Comparison of ENCODE assay signal across 1 cellular context in genomic region chr15:60529332-60529731, GRCh38.
TF ChIP-seq lines count a peak whose summit lies in the region.

No MANE protein-coding gene starts in this region.

TF ChIP-seq in GM12878, 131 proteins besides CTCF, POLR2A, EP300 and RAD21:
- no peak for TF ChIP-seq SP1 (IDR thresholded peaks at IDR 0.05; ENCODE audit: low read depth, low read length)
- no peak for TF ChIP-seq SMAD5 (IDR thresholded peaks at IDR 0.05; ENCODE audit: low read depth)
- no peak for TF ChIP-seq GATAD2B (conservative IDR thresholded peaks at IDR 0.05; ENCODE audit: low read depth)
- TF ChIP-seq BHLHE40 (IDR thresholded peaks at IDR 0.05; ENCODE audit: borderline replicate concordance in 1 of 2, low read depth in 2 of 2, low read length in 1 of 2): no peak
- TF ChIP-seq ZBTB4 (CRISPR knock-in tag; IDR thresholded peaks at IDR 0.05): no peak
- TF ChIP-seq, protein P1, sequence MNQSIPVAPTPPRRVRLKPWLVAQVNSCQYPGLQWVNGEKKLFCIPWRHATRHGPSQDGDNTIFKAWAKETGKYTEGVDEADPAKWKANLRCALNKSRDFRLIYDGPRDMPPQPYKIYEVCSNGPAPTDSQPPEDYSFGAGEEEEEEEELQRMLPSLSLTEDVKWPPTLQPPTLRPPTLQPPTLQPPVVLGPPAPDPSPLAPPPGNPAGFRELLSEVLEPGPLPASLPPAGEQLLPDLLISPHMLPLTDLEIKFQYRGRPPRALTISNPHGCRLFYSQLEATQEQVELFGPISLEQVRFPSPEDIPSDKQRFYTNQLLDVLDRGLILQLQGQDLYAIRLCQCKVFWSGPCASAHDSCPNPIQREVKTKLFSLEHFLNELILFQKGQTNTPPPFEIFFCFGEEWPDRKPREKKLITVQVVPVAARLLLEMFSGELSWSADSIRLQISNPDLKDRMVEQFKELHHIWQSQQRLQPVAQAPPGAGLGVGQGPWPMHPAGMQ (IDR thresholded peaks at IDR 0.05; ENCODE audit: borderline replicate concordance): no peak
- no peak for TF ChIP-seq RCOR1 (conservative IDR thresholded peaks at IDR 0.05; ENCODE audit: low read depth, low read length)
